8 cellular contexts compared by ENCODE assay signal in genomic region chr6:26204332-26205160, GRCh38.
A peak's percentile ranks its signal among the peaks of the same experiment; 100 is the strongest.
DNase-seq lines count a peak whose midpoint lies in the region; ATAC-seq and TF ChIP-seq lines count a peak whose summit lies in the region.

No MANE protein-coding gene starts in this region.

- TF ChIP-seq POLR2A in GM18951 (IDR thresholded peaks at IDR 0.05; ENCODE audit: extremely low read depth, insufficient read depth, insufficient read length): peak; percentile 99

- in situ Hi-C loops in GM18951 (cut with MboI; ENCODE audit: low sequenced_read_pairs, unreplicated experiment): no loop called here

- ATAC-seq in HG03196 (IDR thresholded peaks at IDR 0.05; ENCODE audit: unreplicated experiment): peak; percentile 51

- H3K27ac ChIP-seq in cingulate gyrus (ENCODE audit: low read depth, low read length) (peak overlapping the region; percentile 79), layer of hippocampus (ENCODE audit: low read depth, low read length) (peak overlapping the region; percentile 84)

- no peaks in the 10 kb centered on the region for H3K27me3 ChIP-seq in layer of hippocampus (ENCODE audit: control insufficient read depth, insufficient read depth, low read length)

- DNase-seq in AG09309 (ENCODE audit: low read depth): peak; percentile 97
- DNase-seq in NCI-H446 (lab: John Stamatoyannopoulos, UW): peak; percentile 97 to 98
- peak; percentile 70 for DNase-seq in activated CD4-positive, alpha-beta T cell treated with anti-CD3 and anti-CD28 coated beads for 1 hour
- peak; percentile 56 to 72 for DNase-seq in stimulated activated CD4-positive, alpha-beta T cell treated with anti-CD3 and anti-CD28 coated beads, Interleukin-1b, Interleukin-23, amount 100 ng/mL, for 4 hours (ENCODE audit: low read depth in 2 of 2)

- peak overlapping the region; percentile 75 for H3K4me3 ChIP-seq in AG09309 (ENCODE audit: control insufficient read depth, low read depth, low read length)

- TF ChIP-seq CTCF in AG09309 (IDR thresholded peaks at IDR 0.05; ENCODE audit: control insufficient read depth, insufficient read depth, low read depth, low read length, missing control alignments): peak; percentile 23

Comparison
In these comparisons a context has a peak if more than half of its experiments do, and no peak if none do; other contexts are left out.
1. Peak in every context shown above with its lines: DNase-seq, ATAC-seq, H3K4me3 ChIP-seq and H3K27ac ChIP-seq.